Comparison of ENCODE assay signal across 10 cellular contexts in the genomic region with DNA sequence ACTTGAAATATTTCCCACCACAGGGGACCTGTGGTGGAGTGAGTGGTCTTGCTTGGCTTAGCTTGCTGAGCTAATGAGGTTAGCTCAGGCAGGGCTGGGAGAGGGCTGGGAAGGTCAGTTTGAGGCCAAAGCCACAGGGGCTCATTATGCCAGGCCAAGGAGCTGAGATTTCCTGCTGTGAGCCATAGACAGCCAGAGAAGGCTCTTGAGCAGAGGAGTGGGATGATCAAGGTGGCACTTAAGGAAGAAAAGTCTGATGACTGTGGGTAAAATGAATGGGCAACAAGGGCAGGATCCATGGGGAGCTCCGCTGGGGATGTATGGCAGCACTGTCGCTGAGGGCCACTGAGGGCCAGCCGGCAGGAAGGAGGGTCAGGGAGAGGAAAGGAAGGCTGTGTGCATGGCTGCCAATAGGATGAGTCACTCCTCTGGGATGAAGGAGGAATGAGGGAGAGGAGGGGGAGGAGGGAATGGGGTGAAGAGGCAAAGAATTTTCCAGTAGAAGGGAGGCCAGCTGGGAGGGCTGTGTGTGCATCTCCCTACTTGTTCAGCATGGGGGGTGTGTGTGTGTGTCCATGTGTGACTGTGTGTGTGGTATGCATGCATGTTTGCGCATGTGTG. TPM values are rescaled to one million over a fixed set of nuclear protein-coding genes. Genes with fewer than 3 reads are reported as not detected.
DNase-seq lines count a peak whose midpoint lies in the region; ATAC-seq and TF ChIP-seq lines count a peak whose summit lies in the region.
"Had no signal": no experiment of that assay in that cellular context is flagged by ENCODE, and none has a peak within 500 bp of the region (broad histone marks: within the 10 kb centered on the region; RNA-seq: fewer than 3 reads in every experiment).

No MANE protein-coding gene starts in this region.

- peak; percentile 61 for DNase-seq in AG04450 (ENCODE audit: low read depth, low spot score)
- DNase-seq in NT2/D1 (ENCODE audit: low read depth, low spot score): peak; percentile 66
- DNase-seq in fibroblast of gingiva (ENCODE audit: low read depth): peak; percentile 81
- DNase-seq in mucosa of gallbladder (ENCODE audit: low spot score): peak; percentile 86
- no peak for DNase-seq in NCI-H774 (lab: John Stamatoyannopoulos, UW)
- DNase-seq in SIG-M5 (lab: John Stamatoyannopoulos, UW): no peak
- DNase-seq: CD4-positive, CD25-positive, alpha-beta regulatory T cell; RPMI8226 had no signal

- TF ChIP-seq CTCF in AG04450 (IDR thresholded peaks at IDR 0.05; ENCODE audit: low read depth, low read length): no peak

- peak overlapping the region; percentile 56 for H3K9ac ChIP-seq in NT2/D1 (ENCODE audit: insufficient read length, low read depth)

- CTCF ChIA-PET in AG04450 (lab: Charles Lee): interaction anchor here (0.6 kb wide), 2 partner anchors 24 to 60 kb away, joined by 3 read pairs; no protein-coding TSS in a partner anchor

- POLR2A ChIA-PET in AG04450 (lab: Yijun Ruan, JAX): no interaction called here

- no peak for ATAC-seq in GM18517 (IDR thresholded peaks at IDR 0.05; ENCODE audit: unreplicated experiment)
- ATAC-seq in HG03469 (IDR thresholded peaks at IDR 0.05; ENCODE audit: unreplicated experiment): no peak

- peaks cover 3% of the 10 kb centered on the region for H3K9me3 ChIP-seq in AG04450 (ENCODE audit: control insufficient read depth, insufficient read depth, low read length)
- 0 out of 2 replicates have a peak, but pooled peaks cover 6% of the 10 kb centered on the region for H3K9me3 ChIP-seq in NT2/D1 (ENCODE audit: insufficient read depth, low read length)

- H3K27ac ChIP-seq in AG04450 (ENCODE audit: low read depth, low read length): peak overlapping the region; percentile 61

- peaks cover 38% of the 10 kb centered on the region for H3K4me1 ChIP-seq in NT2/D1 (ENCODE audit: insufficient read depth, insufficient read length)

- H3K27me3 ChIP-seq in AG04450 (ENCODE audit: control insufficient read depth, insufficient read depth, low read length) (peaks cover 8% of the 10 kb centered on the region), NT2/D1 (ENCODE audit: insufficient read depth, insufficient read length) (peaks cover 7% of the 10 kb centered on the region)

- no peak overlapping the region for H3K4me3 ChIP-seq in AG04450 (ENCODE audit: low read depth, low read length)
- no peak overlapping the region for H3K4me3 ChIP-seq in NT2/D1 (ENCODE audit: insufficient read length, low read depth)

- H3K36me3 ChIP-seq in NT2/D1 (ENCODE audit: insufficient read depth, insufficient read length, low read length): no peaks in the 10 kb centered on the region

RNA-seq across cellular contexts. Expression of a gene that starts 18.7 kb away (rescaled TPM):
- polyA plus RNA-seq in AG04450 (2011; rRNA removed): 0.16 and 0.19 TPM in 2 replicates
- polyA minus RNA-seq in AG04450 (2011; rRNA and poly(A)+ RNA removed): 0.26 TPM in 1 of 2 replicates, not detected in the other
- 1.8 TPM for total RNA-seq in mucosa of gallbladder
- total RNA-seq: CD4-positive, CD25-positive, alpha-beta regulatory T cell had no signal
- polyA plus RNA-seq: CD4-positive, CD25-positive, alpha-beta regulatory T cell had no signal

RNA-seq across cellular contexts. Expression of a gene that starts 54.6 kb away (rescaled TPM):
- polyA plus RNA-seq in AG04450 (2011; rRNA removed): not detected in 2 replicates
- polyA minus RNA-seq in AG04450 (2011; rRNA and poly(A)+ RNA removed): not detected in 2 replicates
- total RNA-seq in mucosa of gallbladder: not detected
- total RNA-seq: CD4-positive, CD25-positive, alpha-beta regulatory T cell had no signal
- polyA plus RNA-seq: CD4-positive, CD25-positive, alpha-beta regulatory T cell had no signal

Comparison
In these comparisons a context has a peak if more than half of its experiments do, and no peak if none do; other contexts are left out.
1. DNase-seq: peak in AG04450 (single experiment), NT2/D1 (single experiment), fibroblast of gingiva (single experiment) and mucosa of gallbladder (single experiment); none in NCI-H774 (single experiment) and SIG-M5 (single experiment).